ENCODE assay signal across 10 cellular contexts in the genomic region with DNA sequence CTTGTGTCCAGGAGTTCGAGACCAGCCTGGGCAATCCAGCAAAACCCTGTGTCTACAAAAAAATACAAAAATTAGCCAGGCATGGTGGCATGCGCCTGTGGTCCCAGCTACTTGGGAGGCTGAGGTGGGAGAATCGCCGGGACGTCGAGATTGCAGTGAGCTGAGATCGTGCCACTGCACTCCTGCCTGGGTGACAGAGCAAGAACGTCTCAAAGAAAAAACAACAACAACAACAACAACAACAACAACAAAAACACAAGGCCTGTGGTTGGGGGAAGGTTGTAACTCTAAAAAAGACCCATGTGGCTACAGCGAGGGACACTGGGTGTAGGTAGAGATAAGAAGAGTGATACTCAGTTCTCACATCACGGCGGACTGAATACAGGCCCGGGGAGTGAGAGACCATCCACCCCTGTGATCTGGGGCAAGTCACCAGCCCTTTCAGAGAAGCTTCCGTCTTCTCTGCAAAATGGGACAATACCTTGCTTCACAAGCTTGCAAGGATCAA. TPM values are rescaled to one million over a fixed set of nuclear protein-coding genes. Genes with fewer than 3 reads are reported as not detected.
A peak's percentile ranks its signal among the peaks of the same experiment; 100 is the strongest.
DNase-seq lines count a peak whose midpoint lies in the region; TF ChIP-seq lines count a peak whose summit lies in the region.
"Had no signal": no experiment of that assay in that cellular context is flagged by ENCODE, and none has a peak within 500 bp of the region (broad histone marks: within the 10 kb centered on the region; RNA-seq: fewer than 3 reads in every experiment).

No MANE protein-coding gene starts in this region.

- POLR2A ChIA-PET in A673 (lab: Charles Lee; ENCODE audit: low non-redundant PET): interaction anchor here (0.6 kb wide), 1 partner anchor 14 kb away, joined by 3 read pairs; no protein-coding TSS in a partner anchor
- POLR2A ChIA-PET in activated CD4-positive, alpha-beta memory T cell treated with anti-CD3 and anti-CD28 coated beads, Interleukin-2, amount 10 ng/mL, durations not matched to agents 7 days and 5 days (lab: Charles Lee): interaction anchor here (0.8 to 43.8 kb wide), 9 partner anchors 15 to 270 kb away, joined by 3 to 1616 read pairs (median 13); partner anchors contain the start of gene USP48

- CTCF ChIA-PET in A673 (lab: Charles Lee): no interaction called here
- CTCF ChIA-PET in activated CD4-positive, alpha-beta memory T cell treated with anti-CD3 and anti-CD28 coated beads, Interleukin-2, amount 10 ng/mL, durations not matched to agents 7 days and 5 days (lab: Charles Lee): interaction anchor here (0.9 to 8.2 kb wide), 4 partner anchors 12 to 33 kb away, joined by 3 to 112 read pairs (median 44); no protein-coding TSS in a partner anchor

- H3K79me2 ChIP-seq in GM23248 (ENCODE audit: insufficient read depth): peaks cover 37% of the 10 kb centered on the region

- no peak overlapping the region for H3K9ac ChIP-seq in GM23248

- intact Hi-C loops in A673 (cut with micrococcal nuclease; ENCODE audit: unreplicated experiment): no loop called here

- H3K4me1 ChIP-seq in A673 (ENCODE audit: insufficient read depth, low read length, poor library complexity, severe bottlenecking) (peaks cover 7% of the 10 kb centered on the region), GM23248 (ENCODE audit: insufficient read depth) (peaks cover 22% of the 10 kb centered on the region)

- peak overlapping the region; percentile 93 for H3K4me3 ChIP-seq in A673 (ENCODE audit: low read depth, low read length, poor library complexity, severe bottlenecking)
- no peak overlapping the region for H3K4me3 ChIP-seq in GM23248

- no TSS peak for BruUV-seq in A673 (replicated peaks; lab: Mats Ljungman, UMichigan)

- peaks cover 33% of the 10 kb centered on the region for H3F3A ChIP-seq in GM23248 (ENCODE audit: insufficient read depth)

- 86 to 88% methylated on average over 13 of the region's 13 CpGs for WGBS in GM23248 (ENCODE audit: low coverage in 1 of 2, low lambda C conversion rate in 2 of 2, missing lambda C conversion rate in 2 of 2), 2 experiments

- H3K36me3 ChIP-seq in A673 (ENCODE audit: insufficient read depth, low read length, poor library complexity, severe bottlenecking) (no peaks in the 10 kb centered on the region), GM23248 (ENCODE audit: low read depth) (no peaks in the 10 kb centered on the region)

- H3K9me3 ChIP-seq in A673 (ENCODE audit: low read depth, low read length, poor library complexity, severe bottlenecking) (no peaks in the 10 kb centered on the region), GM23248 (ENCODE audit: low read depth) (no peaks in the 10 kb centered on the region)

- H4K20me1 ChIP-seq in GM23248 (ENCODE audit: insufficient read depth): peaks cover 29% of the 10 kb centered on the region; the same call in 1 of the 2 replicates

- peak overlapping the region; percentile 96 for H3K27ac Mint-ChIP-seq in activated CD4-positive, alpha-beta memory T cell treated with anti-CD3 and anti-CD28 coated beads, Interleukin-2, amount 10 ng/mL, durations not matched to agents 7 days and 5 days

- H3K4me1 Mint-ChIP-seq in activated CD4-positive, alpha-beta memory T cell treated with anti-CD3 and anti-CD28 coated beads, Interleukin-2, amount 10 ng/mL, durations not matched to agents 7 days and 5 days: peaks cover 59% of the 10 kb centered on the region

- H3K9me3 Mint-ChIP-seq in activated CD4-positive, alpha-beta memory T cell treated with anti-CD3 and anti-CD28 coated beads, Interleukin-2, amount 10 ng/mL, durations not matched to agents 7 days and 5 days: no peaks in the 10 kb centered on the region

- H3K9me2 ChIP-seq in GM23248 (ENCODE audit: insufficient read depth): no peaks in the 10 kb centered on the region

- DNase-seq in A673 (ENCODE audit: low spot score) (no peak), GM23248 (no peak), mesenteric fat pad (ENCODE audit: low spot score) (peak; percentile 28), DMS 273 treated with DMSO at 0.1 percent for 48 hours (lab: John Stamatoyannopoulos, UW) (no peak), H4 (ENCODE audit: low spot score) (no peak), kidney tubule cell (ENCODE audit: low spot score) (no peak)
- DNase-seq in activated CD4-positive, alpha-beta memory T cell treated with anti-CD3 and anti-CD28 coated beads, Interleukin-2, amount 10 ng/mL, durations not matched to agents 7 days and 5 days: no peak
- DNase-seq in activated CD4-positive, alpha-beta T cell treated with anti-CD3 and anti-CD28 coated beads for 4 hours: no peak

- no peak overlapping the region for H3K4me2 ChIP-seq in GM23248 (ENCODE audit: unreplicated experiment)

- H3K36me3 Mint-ChIP-seq in activated CD4-positive, alpha-beta memory T cell treated with anti-CD3 and anti-CD28 coated beads, Interleukin-2, amount 10 ng/mL, durations not matched to agents 7 days and 5 days (ENCODE audit: low read depth): peaks cover 35% of the 10 kb centered on the region

- H3K27me3 ChIP-seq in A673 (replicated peaks; ENCODE audit: insufficient read depth, low read depth, low read length, poor library complexity): no peaks in the 10 kb centered on the region
- no peaks in the 10 kb centered on the region for H3K27me3 ChIP-seq in GM23248 (replicated peaks; ENCODE audit: insufficient read depth)

- in situ Hi-C loops in GM23248 (cut with MboI): no loop called here

- H2AFZ ChIP-seq in GM23248: peak overlapping the region; percentile 95

- no peaks in the 10 kb centered on the region for H3K27me3 Mint-ChIP-seq in activated CD4-positive, alpha-beta memory T cell treated with anti-CD3 and anti-CD28 coated beads, Interleukin-2, amount 10 ng/mL, durations not matched to agents 7 days and 5 days

- no peak for TF ChIP-seq CTCF in A673 (conservative IDR thresholded peaks at IDR 0.05; ENCODE audit: low read depth, low read length)

- H3K4me3 Mint-ChIP-seq in activated CD4-positive, alpha-beta memory T cell treated with anti-CD3 and anti-CD28 coated beads, Interleukin-2, amount 10 ng/mL, durations not matched to agents 7 days and 5 days: peak overlapping the region; percentile 92

- H3K27ac ChIP-seq in A673 (ENCODE audit: low read depth, low read length, poor library complexity, severe bottlenecking) (no peak overlapping the region), GM23248 (no peak overlapping the region)

RNA-seq across cellular contexts. Expression of gene CDC42, which starts 0.8 kb away (rescaled TPM):
- 188 and 198 TPM in 2 replicates for total RNA-seq in A673 (2021)
- 403 and 420 TPM in 2 replicates for total RNA-seq in GM23248 (2014; rRNA removed; shearing (Covaris generic))
- polyA plus RNA-seq in GM23248 (2016; fragmentation: Nextera tagmentation; extraction: Ambion mirVana): 159 TPM in 2 replicates
- 100 to 1,000 TPM; 377 to 388 TPM for total RNA-seq in activated CD4-positive, alpha-beta memory T cell treated with anti-CD3 and anti-CD28 coated beads, Interleukin-2, amount 10 ng/mL, durations not matched to agents 7 days and 5 days
- 270 TPM for total RNA-seq in mesenteric fat pad
- total RNA-seq in H4 (2014; rRNA removed; shearing (Covaris generic)): 384 and 429 TPM in 2 replicates

RNA-seq across cellular contexts. Expression of gene CELA3A, which starts 50.2 kb away (rescaled TPM):
- total RNA-seq in A673 (2021): not detected in 2 replicates
- total RNA-seq in GM23248 (2014; rRNA removed; shearing (Covaris generic)): not detected in 2 replicates
- not detected in 2 replicates for polyA plus RNA-seq in GM23248 (2016; fragmentation: Nextera tagmentation; extraction: Ambion mirVana)
- not detected for total RNA-seq in activated CD4-positive, alpha-beta memory T cell treated with anti-CD3 and anti-CD28 coated beads, Interleukin-2, amount 10 ng/mL, durations not matched to agents 7 days and 5 days
- total RNA-seq in mesenteric fat pad: 4.1 TPM
- not detected in 2 replicates for total RNA-seq in H4 (2014; rRNA removed; shearing (Covaris generic))
- total RNA-seq: cardiac septum, left ventricle myocardium superior had no signal
